In genomic region chr6:22251331-22251730, GRCh38 we compare ENCODE assay signal across 13 cellular contexts. TPM values are rescaled to one million over a fixed set of nuclear protein-coding genes. Genes with fewer than 3 reads are reported as not detected.
DNase-seq lines count a peak whose midpoint lies in the region; TF ChIP-seq lines count a peak whose summit lies in the region.
"Had no signal": no experiment of that assay in that cellular context is flagged by ENCODE, and none has a peak within 500 bp of the region (broad histone marks: within the 10 kb centered on the region; RNA-seq: fewer than 3 reads in every experiment).

No MANE protein-coding gene starts in this region.

- no peak overlapping the region for H3K9ac ChIP-seq in Karpas-422 (ENCODE audit: low read length)

- DNase-seq in BJ (ENCODE audit: low read depth) (peak; percentile 59), LHCN-M2 (ENCODE audit: low read depth) (peak; percentile 81), dedifferentiated amniotic fluid mesenchymal stem cell (ENCODE audit: extremely low spot score) (peak; percentile 68), myocyte (ENCODE audit: low read depth) (peak; percentile 41), Karpas-422 (no peak), cerebellar nuclear complex (lab: John Stamatoyannopoulos, UW) (no peak), right atrium auricular region (ENCODE audit: low spot score) (no peak), putamen (ENCODE audit: low spot score) (no peak)
- DNase-seq: activated naive CD8-positive, alpha-beta T cell treated with anti-CD3 and anti-CD28 coated beads, Interleukin-2, amount 10 ng/mL, durations not matched to agents 7 days and 5 days; effector memory CD4-positive, alpha-beta T cell; GOT3; naive thymus-derived CD8-positive, alpha-beta T cell; RPMI8226 had no signal

- no peaks in the 10 kb centered on the region for H3K79me2 ChIP-seq in Karpas-422 (ENCODE audit: low read length)

- POLR2A ChIA-PET in BJ (lab: Charles Lee): interaction anchor here (0.6 kb wide), 1 partner anchor 12 kb away, joined by 3 read pairs; no protein-coding TSS in a partner anchor

- no peak overlapping the region for H2AFZ ChIP-seq in Karpas-422 (ENCODE audit: low read length)

- 0 out of 2 replicates have a peak, but pooled peaks cover 3% of the 10 kb centered on the region for H3K9me3 ChIP-seq in Karpas-422 (ENCODE audit: low read length)
- H3K9me3 ChIP-seq in right atrium auricular region: no peaks in the 10 kb centered on the region

- no peak for TF ChIP-seq CTCF in BJ (IDR thresholded peaks at IDR 0.05; ENCODE audit: insufficient read depth, low read depth, low read length)
- TF ChIP-seq CTCF in right atrium auricular region (IDR thresholded peaks at IDR 0.05): no peak

- H3K27me3 ChIP-seq in BJ (ENCODE audit: control insufficient read depth, insufficient read depth, low read length) (no peaks in the 10 kb centered on the region), Karpas-422 (ENCODE audit: low read length) (no peaks in the 10 kb centered on the region), right atrium auricular region (no peaks in the 10 kb centered on the region)

- H3K4me1 ChIP-seq in Karpas-422 (ENCODE audit: low read length): no peaks in the 10 kb centered on the region
- H3K4me1 ChIP-seq in right atrium auricular region: no peaks in the 10 kb centered on the region

- peaks cover 4% of the 10 kb centered on the region; the same call in 1 of the 2 replicates for H3K9me2 ChIP-seq in Karpas-422 (replicated peaks; ENCODE audit: insufficient read depth, low read length)

- no peaks in the 10 kb centered on the region for H3K36me3 ChIP-seq in BJ (ENCODE audit: control insufficient read depth, insufficient read depth, low read length)
- no peaks in the 10 kb centered on the region for H3K36me3 ChIP-seq in Karpas-422 (ENCODE audit: insufficient read depth, low read length)
- H3K36me3 ChIP-seq in right atrium auricular region: no peaks in the 10 kb centered on the region

- CTCF ChIA-PET in BJ (lab: Yijun Ruan, JAX): no interaction called here

- H3K4me2 ChIP-seq in Karpas-422 (ENCODE audit: low read depth, low read length, poor library complexity, severe bottlenecking): no peak overlapping the region

- no peaks in the 10 kb centered on the region for H4K20me1 ChIP-seq in Karpas-422 (ENCODE audit: insufficient read depth, low read depth, low read length)

- H3K4me3 ChIP-seq in BJ (ENCODE audit: low read depth, low read length) (no peak overlapping the region), Karpas-422 (ENCODE audit: low read length) (no peak overlapping the region), right atrium auricular region (no peak overlapping the region)

- H3K27ac ChIP-seq in Karpas-422 (ENCODE audit: low read length) (no peak overlapping the region), right atrium auricular region (peak overlapping the region in 1 of 2 donors; percentile 3)

RNA-seq across cellular contexts. Expression of gene PRL, which starts 45.5 kb away (rescaled TPM):
- polyA plus RNA-seq in BJ (2011; rRNA removed): not detected in 2 replicates
- polyA minus RNA-seq in BJ (2011; rRNA and poly(A)+ RNA removed): not detected in 2 replicates
- total RNA-seq in LHCN-M2 (2014; rRNA removed): not detected in 2 replicates
- polyA plus RNA-seq in LHCN-M2 (2012): not detected
- total RNA-seq in myocyte: not detected in 2 replicates
- not detected for polyA plus RNA-seq in myocyte (2012)
- not detected in 2 replicates for total RNA-seq in Karpas-422 (2014; rRNA removed; shearing (Covaris generic); ENCODE audit: low replicate concordance)
- not detected for total RNA-seq in right atrium auricular region
- total RNA-seq: activated naive CD8-positive, alpha-beta T cell treated with anti-CD3 and anti-CD28 coated beads, Interleukin-2, amount 10 ng/mL, durations not matched to agents 7 days and 5 days had no signal

Comparison
In these comparisons a context has a peak if more than half of its experiments do, and no peak if none do; other contexts are left out.
1. DNase-seq: peak in BJ (single experiment), LHCN-M2 (single experiment), dedifferentiated amniotic fluid mesenchymal stem cell (single experiment) and myocyte (single experiment); none in Karpas-422 (single experiment), cerebellar nuclear complex (0 of 2), right atrium auricular region (single experiment) and putamen (single experiment).